In genomic region chr1:28247603-28248272, GRCh38 we compare ENCODE assay signal across 7 cellular contexts. TPM values are rescaled to one million over a fixed set of nuclear protein-coding genes. Genes with fewer than 3 reads are reported as not detected.
DNase-seq lines count a peak whose midpoint lies in the region; ATAC-seq and TF ChIP-seq lines count a peak whose summit lies in the region.

No MANE protein-coding gene starts in this region.

- H3K36me3 Mint-ChIP-seq in stimulated activated effector memory CD8-positive, alpha-beta T cell treated with anti-CD3 and anti-CD28 coated beads, Interleukin-12 subunit alpha, Interleukin-12 subunit beta, amount 100 ng/mL, for 72 hours, result peaks cover 10% of the 10 kb centered on the region

- H3K27ac ChIP-seq in HUES6 (ENCODE audit: low read depth, low read length), result peak overlapping the region; percentile 51; the same call in 1 of the 2 replicates
- peak overlapping the region; percentile 93 for H3K27ac ChIP-seq in right cardiac atrium (ENCODE audit: low read length)

- H3K27me3 ChIP-seq in HUES6 (ENCODE audit: control insufficient read depth, insufficient read depth, low read length) (no peaks in the 10 kb centered on the region), right cardiac atrium (ENCODE audit: control insufficient read depth, insufficient read depth) (no peaks in the 10 kb centered on the region)

- H3K9ac ChIP-seq in HUES6 (ENCODE audit: low read length), result peak overlapping the region; percentile 29

- peak overlapping the region; percentile 53 for H3K4me3 ChIP-seq in HUES6 (ENCODE audit: low read depth, low read length)
- peak overlapping the region; percentile 4 for H3K4me3 ChIP-seq in WI38 (ENCODE audit: low read depth, low read length)
- peak overlapping the region; percentile 15 for H3K4me3 ChIP-seq in right cardiac atrium (ENCODE audit: low read length)

- DNase-seq in right cardiac atrium (no peak), NCI-H2171 treated with DMSO at 0.1 percent for 48 hours (lab: John Stamatoyannopoulos, UW) (no peak)
- DNase-seq in stimulated activated effector memory CD8-positive, alpha-beta T cell treated with anti-CD3 and anti-CD28 coated beads, Interleukin-12 subunit alpha, Interleukin-12 subunit beta, amount 100 ng/mL, for 72 hours (ENCODE audit: low spot score in 2 of 2), result no peak
- no peak for DNase-seq in stimulated activated CD4-positive, alpha-beta T cell treated with anti-CD3 and anti-CD28 coated beads, Interleukin-4, amount 100 ng/mL, for 4 hours

- 58% methylated on average over 11 of the region's 11 CpGs for WGBS in right cardiac atrium

- ATAC-seq in right cardiac atrium, result peak in 1 of 2 donors; percentile 1
- ATAC-seq in stimulated activated effector memory CD8-positive, alpha-beta T cell treated with anti-CD3 and anti-CD28 coated beads, Interleukin-12 subunit alpha, Interleukin-12 subunit beta, amount 100 ng/mL, for 72 hours, result no peak
- no peak for ATAC-seq in HG03460 (IDR thresholded peaks at IDR 0.05; ENCODE audit: unreplicated experiment)

- H3K4me3 Mint-ChIP-seq in stimulated activated effector memory CD8-positive, alpha-beta T cell treated with anti-CD3 and anti-CD28 coated beads, Interleukin-12 subunit alpha, Interleukin-12 subunit beta, amount 100 ng/mL, for 72 hours, result peak overlapping the region; percentile 90

- H3K36me3 ChIP-seq in HUES6 (ENCODE audit: control insufficient read depth, insufficient read depth, low read length), result no peaks in the 10 kb centered on the region

- H3K27ac Mint-ChIP-seq in stimulated activated effector memory CD8-positive, alpha-beta T cell treated with anti-CD3 and anti-CD28 coated beads, Interleukin-12 subunit alpha, Interleukin-12 subunit beta, amount 100 ng/mL, for 72 hours, result peak overlapping the region; percentile 90

- H3K4me1 Mint-ChIP-seq in stimulated activated effector memory CD8-positive, alpha-beta T cell treated with anti-CD3 and anti-CD28 coated beads, Interleukin-12 subunit alpha, Interleukin-12 subunit beta, amount 100 ng/mL, for 72 hours, result peaks cover 52% of the 10 kb centered on the region

- H3K9me3 Mint-ChIP-seq in stimulated activated effector memory CD8-positive, alpha-beta T cell treated with anti-CD3 and anti-CD28 coated beads, Interleukin-12 subunit alpha, Interleukin-12 subunit beta, amount 100 ng/mL, for 72 hours, result no peaks in the 10 kb centered on the region

- intact Hi-C loops in right cardiac atrium (cut with DNase I), result loop anchor here in 1 of 4 donors (10.0 kb wide), 1 partner anchor 77 kb away; the partner anchor contains the start of gene MED18

- H3K4me1 ChIP-seq in HUES6 (ENCODE audit: control insufficient read depth, insufficient read depth, low read length) (peaks cover 25% of the 10 kb centered on the region), right cardiac atrium (ENCODE audit: control insufficient read depth, insufficient read depth, low read length) (peaks cover 3% of the 10 kb centered on the region)

- H3K9me3 ChIP-seq in HUES6 (ENCODE audit: control insufficient read depth, insufficient read depth, low read depth, low read length) (no peaks in the 10 kb centered on the region), right cardiac atrium (ENCODE audit: control insufficient read depth, low read length) (no peaks in the 10 kb centered on the region)

- TF ChIP-seq CTCF in WI38 (IDR thresholded peaks at IDR 0.05; ENCODE audit: low read depth, low read length), result no peak

RNA-seq across cellular contexts. Expression of gene SESN2, which starts 11.6 kb away (rescaled TPM):
- total RNA-seq in right cardiac atrium, result 1 to 10 TPM; 3.4 to 3.8 (median 3.6) TPM
- 3.1 TPM for polyA plus RNA-seq in right cardiac atrium

RNA-seq across cellular contexts. Expression of gene ATP5IF1, which starts 11.8 kb away (rescaled TPM):
- total RNA-seq in right cardiac atrium, result 100 to 1,000 TPM; 244 to 514 (median 404) TPM
- 1,557 TPM for polyA plus RNA-seq in right cardiac atrium

RNA-seq across cellular contexts. Expression of gene DNAJC8, which starts 14.9 kb away (rescaled TPM):
- total RNA-seq in right cardiac atrium, result 10 to 100 TPM; 63.4 to 71.6 (median 64.1) TPM
- 78.3 TPM for polyA plus RNA-seq in right cardiac atrium
